Comparison of ENCODE assay signal across 1 cellular context in genomic region chr18:32373995-32374394, GRCh38.
TF ChIP-seq lines count a peak whose summit lies in the region.

No MANE protein-coding gene starts in this region.

TF ChIP-seq in HEK293, 187 proteins besides CTCF, POLR2A, EP300 and RAD21 (continued from another document):
- no peak for TF ChIP-seq ZNF354C (tag by site-specific recombination; IDR thresholded peaks at IDR 0.05; ENCODE audit: borderline replicate concordance, low read depth)
- no peak for TF ChIP-seq ZNF747 (tag by site-specific recombination; IDR thresholded peaks at IDR 0.05)
- TF ChIP-seq ZNF792 (tag by site-specific recombination; IDR thresholded peaks at IDR 0.05) = no peak
- TF ChIP-seq ZNF335 (tag by site-specific recombination; conservative IDR thresholded peaks at IDR 0.05) = 0 out of 2 replicates have a peak, but pooled peaks have one; percentile 26
- no peak for TF ChIP-seq ZNF112 (tag by site-specific recombination; IDR thresholded peaks at IDR 0.05)
- no peak for TF ChIP-seq ZNF292 (tag by site-specific recombination; IDR thresholded peaks at IDR 0.05; ENCODE audit: borderline replicate concordance, low read depth)
- TF ChIP-seq ZNF658 (tag by site-specific recombination; IDR thresholded peaks at IDR 0.05) = no peak
- no peak for TF ChIP-seq ZNF621 (tag by site-specific recombination; IDR thresholded peaks at IDR 0.05)
- peak; percentile 41; the same call in 1 of the 2 replicates for TF ChIP-seq ZNF692 (tag by site-specific recombination; IDR thresholded peaks at IDR 0.05)
- TF ChIP-seq ZNF660 (tag by site-specific recombination; IDR thresholded peaks at IDR 0.05) = peak; percentile 81
- TF ChIP-seq ZNF501 (tag by site-specific recombination; IDR thresholded peaks at IDR 0.05) = peak; percentile 53; the same call in 1 of the 2 replicates
- no peak for TF ChIP-seq ZNF707 (tag by site-specific recombination; IDR thresholded peaks at IDR 0.05)
- no peak for TF ChIP-seq ZNF211 (tag by site-specific recombination; IDR thresholded peaks at IDR 0.05; ENCODE audit: low read depth)
- no peak for TF ChIP-seq BCL11A (tag by site-specific recombination; IDR thresholded peaks at IDR 0.05; ENCODE audit: low read depth)
TF ChIP-seq in HEK293: peak in this region for 24.
